8 cellular contexts compared by ENCODE assay signal in genomic region chr7:26291251-26291650, GRCh38. TPM values are rescaled to one million over a fixed set of nuclear protein-coding genes. Genes with fewer than 3 reads are reported as not detected.
DNase-seq lines count a peak whose midpoint lies in the region; ATAC-seq and TF ChIP-seq lines count a peak whose summit lies in the region.

No MANE protein-coding gene starts in this region.

- H3K4me3 ChIP-seq in H7 (ENCODE audit: insufficient read depth, low read depth, low read length) (peak overlapping the region; percentile 68), fibroblast of pulmonary artery (replicated peaks; ENCODE audit: low read depth, low read length) (peak overlapping the region; percentile 32), gastrocnemius medialis (peak overlapping the region in 3 of 4 donors; percentile 55 to 61 (median 60))

- in situ Hi-C loops in gastrocnemius medialis (cut with MboI; ENCODE audit: low sequenced_read_pairs in 4 of 4), result no loop called here

- peak overlapping the region; percentile 81 to 93 (median 90) for H3K4me3 Mint-ChIP-seq in T-cell

- H3K9me3 Mint-ChIP-seq in T-cell, result no peaks in the 10 kb centered on the region

- ATAC-seq in T-cell (replicated peaks in 1 of 4), result no peak
- ATAC-seq in gastrocnemius medialis, result no peak
- no peak for ATAC-seq in HG03095 (IDR thresholded peaks at IDR 0.05; ENCODE audit: unreplicated experiment)
- no peak for ATAC-seq in HG03039 (IDR thresholded peaks at IDR 0.05; ENCODE audit: unreplicated experiment)

- no peak overlapping the region for H3K27ac ChIP-seq in gastrocnemius medialis

- H3K9me3 ChIP-seq in gastrocnemius medialis, result no peaks in the 10 kb centered on the region

- CTCF ChIA-PET in T-cell (lab: Charles Lee), result interaction anchor here in 1 of 2 donors (1.2 to 1.7 kb wide), 2 partner anchors 78 to 91 kb away, joined by 4 read pairs; no protein-coding TSS in a partner anchor

- no peak for TF ChIP-seq POLR2A in gastrocnemius medialis (IDR thresholded peaks at IDR 0.05)

- no peaks in the 10 kb centered on the region for H3K36me3 Mint-ChIP-seq in T-cell

- H3K27me3 ChIP-seq in H7 (ENCODE audit: control insufficient read depth, insufficient read depth, low read length), result no peaks in the 10 kb centered on the region
- peaks cover 0 to 4% (median 2%) of the 10 kb centered on the region in 3 donors for H3K27me3 ChIP-seq in gastrocnemius medialis

- peaks cover 32 to 40% (median 36%) of the 10 kb centered on the region in 3 donors for H3K4me1 Mint-ChIP-seq in T-cell

- DNase-seq in H7 (no peak), T-cell (no peak), fibroblast of pulmonary artery (ENCODE audit: low read depth) (no peak), gastrocnemius medialis (no peak), COR-L47 (lab: John Stamatoyannopoulos, UW) (no peak)
- no peak for DNase-seq in stimulated activated CD4-positive, alpha-beta T cell treated with anti-CD3 and anti-CD28 coated beads, Interleukin-15, amount 100 ng/mL, for 24 hours

- H3K36me3 ChIP-seq in H7 (replicated peaks; ENCODE audit: control insufficient read depth, insufficient read depth, low read length) (no peaks in the 10 kb centered on the region), gastrocnemius medialis (no peaks in the 10 kb centered on the region)

- no peaks in the 10 kb centered on the region for H3K27me3 Mint-ChIP-seq in T-cell

- H3K4me1 ChIP-seq in gastrocnemius medialis, result peaks cover 0 to 4% of the 10 kb centered on the region in 2 donors

- TF ChIP-seq CTCF in fibroblast of pulmonary artery (IDR thresholded peaks at IDR 0.05; ENCODE audit: low read length, missing control alignments), result no peak
- TF ChIP-seq CTCF in gastrocnemius medialis (IDR thresholded peaks at IDR 0.05 in 4 of 5, conservative IDR thresholded peaks at IDR 0.05 in 1 of 5), result no peak

- intact Hi-C loops in gastrocnemius medialis (cut with DNase I; ENCODE audit: low total_unique reads), result no loop called here

- peak overlapping the region; percentile 79 to 91 for H3K27ac Mint-ChIP-seq in T-cell

- POLR2A ChIA-PET in T-cell (lab: Charles Lee), result interaction anchor here in 1 of 2 donors (2.2 kb wide), 1 partner anchor 94 kb away, joined by 7 read pairs; no protein-coding TSS in a partner anchor

RNA-seq across cellular contexts. Expression of gene SNX10, which starts 0.4 kb away (rescaled TPM):
- total RNA-seq in H7 (2014; rRNA removed; shearing (Covaris generic)), result 16.2 and 17.6 TPM in 2 replicates
- 1 to 10 TPM; 5.7 to 8.8 (median 7.8) TPM for total RNA-seq in T-cell
- 1 to 10 TPM in 3 of 4 donors, not detected in 1; 1.2 to 1.9 (median 1.3) TPM for total RNA-seq in gastrocnemius medialis
